ENCODE assay signal across 18 cellular contexts in genomic region chr20:4009305-4009704, GRCh38. TPM values are rescaled to one million over a fixed set of nuclear protein-coding genes. Genes with fewer than 3 reads are reported as not detected.
DNase-seq lines count a peak whose midpoint lies in the region; ATAC-seq, FAIRE-seq and TF ChIP-seq lines count a peak whose summit lies in the region.
"Had no signal": no experiment of that assay in that cellular context is flagged by ENCODE, and none has a peak within 500 bp of the region (broad histone marks: within the 10 kb centered on the region; RNA-seq: fewer than 3 reads in every experiment).

No MANE protein-coding gene starts in this region.

- no peaks in the 10 kb centered on the region for H3K9me3 ChIP-seq in HEK293 (ENCODE audit: control insufficient read depth, insufficient read depth, low read depth, low read length)
- no peaks in the 10 kb centered on the region for H3K9me3 ChIP-seq in Panc1 (ENCODE audit: control insufficient read depth, insufficient read depth, low read depth, low read length)
- no peaks in the 10 kb centered on the region for H3K9me3 ChIP-seq in K562 (replicated peaks; ENCODE audit: control insufficient read depth, insufficient read depth, low read depth, low read length)
- H3K9me3 ChIP-seq in CD8-positive, alpha-beta memory T cell (ENCODE audit: low read length), result no peaks in the 10 kb centered on the region
- no peaks in the 10 kb centered on the region for H3K9me3 ChIP-seq in PC-9 (ENCODE audit: insufficient read depth, low read depth)
- H3K9me3 ChIP-seq: HAP-1 had no signal

- 3% methylated on average over 3 of the region's 3 CpGs for WGBS in K562 (ENCODE audit: insufficient coverage, low coverage, missing lambda C conversion rate)

- FAIRE-seq in K562 (lab: Jason Lieb, UNC), result no peak

- H3K9me3 Mint-ChIP-seq in nephron progenitor cell, result no peaks in the 10 kb centered on the region
- no peaks in the 10 kb centered on the region for H3K9me3 Mint-ChIP-seq in CD8-positive, alpha-beta memory T cell
- H3K9me3 Mint-ChIP-seq: CD4-positive, CD25-positive, alpha-beta regulatory T cell had no signal

- H3K9me1 ChIP-seq in K562 (ENCODE audit: control insufficient read depth, insufficient read depth, low read length), result peaks cover 2% of the 10 kb centered on the region

- H2AFZ ChIP-seq in K562 (ENCODE audit: low read depth, low read length) (no peak overlapping the region), PC-9 (no peak overlapping the region)

- H3K27me3 ChIP-seq in Panc1 (ENCODE audit: control insufficient read depth, insufficient read depth, low read length) (no peaks in the 10 kb centered on the region), K562 (ENCODE audit: control insufficient read depth in 2 of 2, insufficient read depth in 2 of 2, low read length in 2 of 2) (no peaks in the 10 kb centered on the region), PC-9 (ENCODE audit: insufficient read depth, low read depth) (no peaks in the 10 kb centered on the region)
- no peaks in the 10 kb centered on the region for H3K27me3 ChIP-seq in CD8-positive, alpha-beta memory T cell (ENCODE audit: insufficient read depth, low read length, poor library complexity, severe bottlenecking)

- DNase-seq in Panc1 (ENCODE audit: low read depth, low spot score), result no peak
- peak in 1 of 4 experiments; percentile 52 for DNase-seq in K562 (ENCODE audit: extremely low read depth in 1 of 4, low spot score in 3 of 4)
- no peak for DNase-seq in nephron progenitor cell
- no peak for DNase-seq in activated effector memory CD4-positive, alpha-beta T cell treated with anti-CD3 and anti-CD28 coated beads, Interleukin-2, amount 50 U/mL, for 16 hours
- no peak for DNase-seq in CD8-positive, alpha-beta memory T cell
- DNase-seq in PC-9, result no peak
- no peak for DNase-seq in DMS153 (lab: John Stamatoyannopoulos, UW)
- DNase-seq: ACHN; AML-193; Calu3; CD4-positive, CD25-positive, alpha-beta regulatory T cell; DMS79 treated with DMSO at 0.1 percent for 48 hours; NCI-H1092; NCI-H1694; NCI-H510A treated with DMSO at 0.1 percent for 48 hours; SHP77 treated with DMSO at 0.1 percent for 48 hours had no signal

- peak overlapping the region; percentile 32 for H3K27ac Mint-ChIP-seq in nephron progenitor cell
- peak overlapping the region in 2 of 8 donors; percentile 1 to 8 for H3K27ac Mint-ChIP-seq in CD8-positive, alpha-beta memory T cell
- H3K27ac Mint-ChIP-seq: CD4-positive, CD25-positive, alpha-beta regulatory T cell had no signal

- no peaks in the 10 kb centered on the region for H3K36me3 ChIP-seq in HEK293 (ENCODE audit: control insufficient read depth in 2 of 2, insufficient read depth in 1 of 2, low read length in 2 of 2)
- H3K36me3 ChIP-seq in Panc1 (ENCODE audit: control insufficient read depth, insufficient read depth, low read length), result no peaks in the 10 kb centered on the region
- peaks cover 32% of the 10 kb centered on the region for H3K36me3 ChIP-seq in K562 (ENCODE audit: control insufficient read depth, insufficient read depth, low read length)
- no peaks in the 10 kb centered on the region for H3K36me3 ChIP-seq in CD8-positive, alpha-beta memory T cell (ENCODE audit: insufficient read depth, low read length)
- H3K36me3 ChIP-seq in PC-9 (ENCODE audit: low read depth), result peaks cover 13% of the 10 kb centered on the region
- H3K36me3 ChIP-seq: HAP-1 had no signal

- H3K79me2 ChIP-seq in K562 (ENCODE audit: control insufficient read depth, insufficient read depth, low read length), result peaks cover 96% of the 10 kb centered on the region
- H3K79me2 ChIP-seq in PC-9 (ENCODE audit: low read depth), result peaks cover 92% of the 10 kb centered on the region

- no peaks in the 10 kb centered on the region for H3K9me2 ChIP-seq in PC-9 (ENCODE audit: insufficient read depth)

- H3K4me3 ChIP-seq in HEK293 (ENCODE audit: low read depth, low read length), result no peak overlapping the region
- H3K4me3 ChIP-seq in Panc1 (ENCODE audit: low read depth in 2 of 2, low read length in 2 of 2), result no peak overlapping the region
- no peak overlapping the region for H3K4me3 ChIP-seq in K562
- H3K4me3 ChIP-seq in CD8-positive, alpha-beta memory T cell (ENCODE audit: low read length), result no peak overlapping the region
- H3K4me3 ChIP-seq in PC-9, result no peak overlapping the region
- H3K4me3 ChIP-seq: HAP-1 had no signal

- in situ Hi-C loops in Panc1 (cut with HindIII; ENCODE audit: low pct_unique_long_range_greater_than_20kb, low sequenced_read_pairs) (no loop called here), K562 (cut with MboI) (no loop called here)

- POLR2A ChIA-PET in HEK293 (lab: Yijun Ruan, JAX), result no interaction called here
- POLR2A ChIA-PET in Panc1 (lab: Charles Lee), result interaction anchor here (0.6 kb wide), 1 partner anchor 25 kb away, joined by 4 read pairs; no protein-coding TSS in a partner anchor
- POLR2A ChIA-PET in K562 (lab: Yijun Ruan, JAX), result interaction anchor here (0.7 to 1.5 kb wide), 6 partner anchors 9 to 74 kb away, joined by 3 to 6 read pairs (median 3); no protein-coding TSS in a partner anchor
- POLR2A ChIA-PET in CD8-positive, alpha-beta memory T cell (lab: Charles Lee), result interaction anchor here (0.6 kb wide), 1 partner anchor 17 kb away, joined by 3 read pairs; no protein-coding TSS in a partner anchor
- POLR2A ChIA-PET in PC-9 (lab: Charles Lee; ENCODE audit: unreplicated experiment), result interaction anchor here (0.7 kb wide), 1 partner anchor 57 kb away, joined by 3 read pairs; no protein-coding TSS in a partner anchor

- no peak for TF ChIP-seq RAD21 in K562 (CRISPR knock-in tag; conservative IDR thresholded peaks at IDR 0.05 in 1 of 2, IDR thresholded peaks at IDR 0.05 in 1 of 2)

- H4K20me1 ChIP-seq in K562 (replicated peaks; ENCODE audit: control insufficient read depth, insufficient read depth, low read length), result peaks cover 16% of the 10 kb centered on the region
- H4K20me1 ChIP-seq in PC-9 (ENCODE audit: insufficient read depth), result peaks cover 25% of the 10 kb centered on the region

- peaks cover 30% of the 10 kb centered on the region for H3K36me3 Mint-ChIP-seq in nephron progenitor cell (ENCODE audit: low read depth)
- H3K36me3 Mint-ChIP-seq in CD8-positive, alpha-beta memory T cell, result peaks cover 4 to 9% (median 5%) of the 10 kb centered on the region in 3 donors

- H3K27me3 Mint-ChIP-seq in nephron progenitor cell (ENCODE audit: low read depth, poor library complexity), result no peaks in the 10 kb centered on the region
- no peaks in the 10 kb centered on the region for H3K27me3 Mint-ChIP-seq in CD8-positive, alpha-beta memory T cell
- H3K27me3 Mint-ChIP-seq: CD4-positive, CD25-positive, alpha-beta regulatory T cell had no signal

- BruUV-seq in Panc1 (replicated peaks; lab: Mats Ljungman, UMichigan) (no TSS peak), K562 (replicated peaks; lab: Mats Ljungman, UMichigan) (no TSS peak), PC-9 (replicated peaks; lab: Mats Ljungman, UMichigan) (no TSS peak)

- TF ChIP-seq EP300 in K562 (IDR thresholded peaks at IDR 0.05; ENCODE audit: low read length), result peak; percentile 40; the same call in 1 of the 2 replicates

- H3K4me1 ChIP-seq in HEK293 (ENCODE audit: control insufficient read depth, insufficient read depth, low read length) (peaks cover 20% of the 10 kb centered on the region), Panc1 (ENCODE audit: control insufficient read depth, insufficient read depth, low read length) (peaks cover 3% of the 10 kb centered on the region; the same call in 1 of the 2 replicates), K562 (replicated peaks in 1 of 2; ENCODE audit: control insufficient read depth in 2 of 2, insufficient read depth in 2 of 2, low read length in 2 of 2) (peaks cover 10 to 39% of the 10 kb centered on the region in 2 experiments; a peak in 4 of 5 replicates), PC-9 (replicated peaks; ENCODE audit: insufficient read depth) (peaks cover 24% of the 10 kb centered on the region)
- peaks cover 5% of the 10 kb centered on the region for H3K4me1 ChIP-seq in CD8-positive, alpha-beta memory T cell (ENCODE audit: insufficient read depth, low read length)

- TF ChIP-seq POLR2A in K562 (conservative IDR thresholded peaks at IDR 0.05), result no peak

- H3K9ac ChIP-seq in K562 (ENCODE audit: insufficient read depth in 1 of 2, low read depth in 2 of 2, low read length in 2 of 2), result peak overlapping the region in 1 of 2 experiments; percentile 74; a peak in 1 of 4 replicates

- H3K4me2 ChIP-seq in K562 (ENCODE audit: insufficient read depth, low read length) (peak overlapping the region; percentile 39), PC-9 (no peak overlapping the region)

- ATAC-seq in Panc1 (no peak), K562 (no peak)

- TF ChIP-seq CTCF in HEK293 (tag by site-specific recombination; IDR thresholded peaks at IDR 0.05), result no peak
- peak; percentile 19; the same call in 1 of the 2 replicates for TF ChIP-seq CTCF in Panc1 (IDR thresholded peaks at IDR 0.05)
- TF ChIP-seq CTCF in K562 (IDR thresholded peaks at IDR 0.05 in 2 of 3, conservative IDR thresholded peaks at IDR 0.05 in 1 of 3; ENCODE audit: insufficient read depth in 2 of 3, low read depth in 1 of 3, low read length in 3 of 3), result no peak
- no peak for TF ChIP-seq CTCF in nephron progenitor cell (IDR thresholded peaks at IDR 0.05)
- TF ChIP-seq CTCF in PC-9 (conservative IDR thresholded peaks at IDR 0.05), result no peak

- H3K4me3 Mint-ChIP-seq in nephron progenitor cell, result no peak overlapping the region
- peak overlapping the region in 1 of 7 donors; percentile 23 for H3K4me3 Mint-ChIP-seq in CD8-positive, alpha-beta memory T cell
- H3K4me3 Mint-ChIP-seq: CD4-positive, CD25-positive, alpha-beta regulatory T cell had no signal

- CTCF ChIA-PET in HEK293 (lab: Yijun Ruan, JAX), result interaction anchor here (0.6 to 7.1 kb wide), 5 partner anchors 26 to 480 kb away, joined by 3 to 90 read pairs (median 4); no protein-coding TSS in a partner anchor
- CTCF ChIA-PET in Panc1 (lab: Charles Lee), result interaction anchor here (0.5 to 0.6 kb wide), 2 partner anchors 91 to 332 kb away, joined by 3 to 4 read pairs; no protein-coding TSS in a partner anchor
- CTCF ChIA-PET in K562 (lab: Yijun Ruan, JAX; ENCODE audit: low intra/inter-chr PET ratio), result interaction anchor here (0.7 kb wide), 1 partner anchor 79 kb away, joined by 3 read pairs; no protein-coding TSS in a partner anchor
- CTCF ChIA-PET in CD8-positive, alpha-beta memory T cell (lab: Charles Lee), result interaction anchor here (1.1 to 9.8 kb wide), 3 partner anchors 10 to 75 kb away, joined by 3 to 65 read pairs (median 5); no protein-coding TSS in a partner anchor
- CTCF ChIA-PET in PC-9 (lab: Charles Lee), result no interaction called here

- intact Hi-C loops in Panc1 (cut with micrococcal nuclease; ENCODE audit: unreplicated experiment) (no loop called here), K562 (cut with micrococcal nuclease) (no loop called here), PC-9 (cut with micrococcal nuclease; ENCODE audit: unreplicated experiment) (no loop called here)

- peaks cover 24% of the 10 kb centered on the region for H3F3A ChIP-seq in PC-9 (ENCODE audit: insufficient read depth, low read depth)

- peaks cover 35% of the 10 kb centered on the region for H3K4me1 Mint-ChIP-seq in nephron progenitor cell
- peaks cover 16 to 48% (median 45%) of the 10 kb centered on the region in 3 donors for H3K4me1 Mint-ChIP-seq in CD8-positive, alpha-beta memory T cell

- no peak overlapping the region for H3K27ac ChIP-seq in HEK293 (ENCODE audit: extremely low read depth, low read depth, low read length)
- no peak overlapping the region for H3K27ac ChIP-seq in Panc1 (ENCODE audit: low read length)
- peak overlapping the region; percentile 55; the same call in 2 of the 3 replicates for H3K27ac ChIP-seq in K562 (ENCODE audit: extremely low read depth, low read depth, low read length)
- H3K27ac ChIP-seq in CD8-positive, alpha-beta memory T cell (ENCODE audit: low read depth, low read length), result no peak overlapping the region
- H3K27ac ChIP-seq in PC-9, result no peak overlapping the region

RNA-seq across cellular contexts. Expression of gene RNF24, which starts 6.1 kb away (rescaled TPM):
- total RNA-seq in Panc1 (2021; ENCODE audit: unreplicated experiment) (8.3 TPM), K562 (2014; rRNA removed) (15.7 and 17.3 TPM in 2 replicates), K562 (2014; rRNA removed; fragmentation: Illumina TruSeq; extraction: Trizol) (18.8 and 20.3 TPM in 2 replicates), K562 (2015; rRNA removed; fragmentation: Illumina TruSeq; extraction: Trizol) (14.1 and 14.7 TPM in 2 replicates), K562 (2021) (42.6 and 51.9 TPM in 2 replicates), PC-9 (2021) (60.5 and 89.0 TPM in 2 replicates)
- 7.0 TPM for polyA plus RNA-seq in Panc1 (2012; ENCODE audit: insufficient read length)
- 44.6 and 48.3 TPM in 2 replicates for total RNA-seq in K562 (2011; cell fraction: chromatin; rRNA removed; ENCODE audit: low replicate concordance)
- total RNA-seq in K562 (2011; cell fraction: nucleolus; rRNA removed), result 26.7 and 28.9 TPM in 2 replicates
- 56.0 and 88.0 TPM in 2 replicates for total RNA-seq in K562 (2011; cell fraction: nucleoplasm; rRNA removed)
- polyA plus RNA-seq in K562 (2011; rRNA removed) (23.1 and 43.4 TPM in 2 replicates), K562 (2014; fragmentation: Illumina TruSeq; extraction: Trizol) (33.9 and 35.5 TPM in 2 replicates), K562 (2014; fragmentation: Nextera tagmentation; extraction: Ambion mirVana) (10 to 100 TPM; 10.1 to 21.8 TPM), K562 (2014; rRNA removed) (21.0 and 22.4 TPM in 2 replicates)
- polyA plus RNA-seq in K562 (2011; cell fraction: cytosol; rRNA removed), result 24.8 and 52.3 TPM in 2 replicates
- 39.0 and 49.3 TPM in 2 replicates for polyA plus RNA-seq in K562 (2011; cell fraction: nucleus; rRNA removed)
- polyA plus RNA-seq in K562 (2012), result 22.7 and 30.7 TPM in 2 replicates
- polyA minus RNA-seq in K562 (2011; rRNA and poly(A)+ RNA removed), result 19.7 and 35.1 TPM in 2 replicates
- polyA minus RNA-seq in K562 (2011; cell fraction: cytosol; rRNA and poly(A)+ RNA removed), result 25.3 and 46.8 TPM in 2 replicates
- polyA minus RNA-seq in K562 (2011; cell fraction: nucleus; rRNA and poly(A)+ RNA removed), result 10.1 and 22.5 TPM in 2 replicates
- 10 to 100 TPM; 11.4 TPM for total RNA-seq in CD8-positive, alpha-beta memory T cell
- polyA plus RNA-seq in CD8-positive, alpha-beta memory T cell, result 17.4 TPM
